Comparison of ENCODE assay signal across 9 cellular contexts in the genomic region with DNA sequence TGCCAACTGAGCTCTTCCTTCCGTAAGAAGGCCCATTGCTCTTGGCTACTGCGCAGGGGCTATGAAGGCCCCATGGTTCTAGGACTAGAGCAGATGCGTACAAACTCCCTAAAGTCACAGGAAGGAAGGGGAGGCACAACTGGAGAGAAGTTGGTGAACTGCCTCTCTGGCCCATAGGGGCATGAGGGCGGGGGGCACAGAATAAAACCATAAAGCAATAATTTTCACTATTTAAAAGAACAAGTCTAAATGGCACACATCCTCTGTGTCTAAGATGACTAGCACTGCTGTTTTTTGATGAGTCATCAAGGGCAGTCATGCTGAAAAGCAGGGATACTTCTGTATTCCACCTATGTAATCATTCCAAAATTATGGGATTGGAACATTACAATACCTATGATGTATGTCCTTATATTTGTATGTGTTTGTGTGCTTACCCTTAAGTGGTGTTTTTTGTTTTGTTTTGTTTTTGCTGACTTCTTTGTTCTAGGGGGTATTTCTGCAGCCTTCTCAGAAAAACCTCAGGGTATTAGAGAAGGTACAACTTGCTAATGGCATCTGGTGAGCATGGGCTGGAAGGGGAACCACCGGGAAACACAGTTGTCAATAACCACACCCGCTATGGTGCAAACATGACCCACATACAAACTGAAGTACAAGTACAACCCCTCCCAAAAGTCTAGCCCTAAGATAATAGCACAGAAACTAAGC. TPM values are rescaled to one million over a fixed set of nuclear protein-coding genes. Genes with fewer than 3 reads are reported as not detected.
DNase-seq lines count a peak whose midpoint lies in the region; ATAC-seq and TF ChIP-seq lines count a peak whose summit lies in the region.
"Had no signal": no experiment of that assay in that cellular context is flagged by ENCODE, and none has a peak within 500 bp of the region (broad histone marks: within the 10 kb centered on the region; RNA-seq: fewer than 3 reads in every experiment).

No MANE protein-coding gene starts in this region.

- TF ChIP-seq CTCF in left lung (IDR thresholded peaks at IDR 0.05) = no peak

- no peak overlapping the region for H3K4me3 Mint-ChIP-seq in activated naive CD8-positive, alpha-beta T cell treated with anti-CD3 and anti-CD28 coated beads for 36 hours

- DNase-seq in DMS 273 (lab: John Stamatoyannopoulos, UW; ENCODE audit: unreplicated experiment) = peak; percentile 40
- DNase-seq in DMS 273 treated with DMSO at 0.1 percent for 48 hours (lab: John Stamatoyannopoulos, UW) = no peak
- peak; percentile 60 to 77 for DNase-seq in NOMO-1 (lab: John Stamatoyannopoulos, UW; ENCODE audit: unreplicated experiment in 2 of 2)
- peak; percentile 22 for DNase-seq in activated naive CD8-positive, alpha-beta T cell treated with anti-CD3 and anti-CD28 coated beads for 36 hours
- peak in 1 of 2 donors; percentile 51 for DNase-seq in left lung
- DNase-seq in NCI-H526 (lab: John Stamatoyannopoulos, UW) = no peak
- DNase-seq in NCI-H2029 (lab: John Stamatoyannopoulos, UW) = no peak

- H3K9me3 Mint-ChIP-seq in activated naive CD8-positive, alpha-beta T cell treated with anti-CD3 and anti-CD28 coated beads for 36 hours = no peaks in the 10 kb centered on the region

- no peaks in the 10 kb centered on the region for H3K9me3 ChIP-seq in left lung

- no peaks in the 10 kb centered on the region for H3K36me3 ChIP-seq in left lung

- H3K27me3 ChIP-seq in left lung = no peaks in the 10 kb centered on the region

- H3K36me3 Mint-ChIP-seq in activated naive CD8-positive, alpha-beta T cell treated with anti-CD3 and anti-CD28 coated beads for 36 hours = peaks cover 15% of the 10 kb centered on the region

- intact Hi-C loops in left lung (cut with DNase I) = no loop called here

- peak overlapping the region; percentile 30 for H3K27ac Mint-ChIP-seq in activated naive CD8-positive, alpha-beta T cell treated with anti-CD3 and anti-CD28 coated beads for 36 hours

- peaks cover 54% of the 10 kb centered on the region for H3K4me1 Mint-ChIP-seq in activated naive CD8-positive, alpha-beta T cell treated with anti-CD3 and anti-CD28 coated beads for 36 hours

- peaks cover 70 to 98% of the 10 kb centered on the region in 2 donors for H3K4me1 ChIP-seq in left lung

- no peaks in the 10 kb centered on the region for H3K27me3 Mint-ChIP-seq in activated naive CD8-positive, alpha-beta T cell treated with anti-CD3 and anti-CD28 coated beads for 36 hours

- H3K27ac ChIP-seq in left lung = peak overlapping the region; percentile 79 to 88
- H3K27ac ChIP-seq: 22Rv1 had no signal

- H3K4me3 ChIP-seq in left lung = no peak overlapping the region

- ATAC-seq in HG02610 (IDR thresholded peaks at IDR 0.05; ENCODE audit: unreplicated experiment) (peak; percentile 54), left lung (peak; percentile 34)

RNA-seq across cellular contexts. Expression of a gene that starts 36.9 kb away (rescaled TPM):
- 10 to 100 TPM; 22.4 to 23.3 TPM for total RNA-seq in activated naive CD8-positive, alpha-beta T cell treated with anti-CD3 and anti-CD28 coated beads for 36 hours
- 10 to 100 TPM; 38.4 to 51.0 TPM for total RNA-seq in left lung

Comparison
In these comparisons a context has a peak if more than half of its experiments do, and no peak if none do; other contexts are left out.
1. DNase-seq: peak in DMS 273 (single experiment), NOMO-1 (2 of 2) and activated naive CD8-positive, alpha-beta T cell treated with anti-CD3 and anti-CD28 coated beads for 36 hours (single experiment); none in DMS 273 treated with DMSO at 0.1 percent for 48 hours (single experiment), NCI-H526 (0 of 2) and NCI-H2029 (single experiment).